ENCODE assay signal across 26 cellular contexts in the genomic region with DNA sequence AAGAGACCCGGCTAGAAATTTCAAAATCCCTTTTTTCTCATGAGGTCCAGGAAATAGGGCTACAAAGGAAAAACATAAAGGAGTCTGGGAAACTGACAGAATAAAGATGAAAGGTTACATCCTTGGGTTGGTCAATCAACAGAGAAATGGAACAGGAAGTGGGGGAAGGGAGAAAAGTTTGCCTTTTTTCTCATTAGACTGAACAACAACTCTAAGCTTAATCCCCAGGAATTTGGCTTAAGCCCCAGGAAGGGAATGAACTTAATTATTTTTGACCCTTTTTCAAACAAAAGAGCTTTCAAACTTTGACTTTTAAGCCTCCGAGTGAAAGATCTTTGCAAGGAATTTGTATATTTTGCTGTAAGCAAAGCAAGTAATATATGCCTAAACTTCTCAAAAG.
DNase-seq lines count a peak whose midpoint lies in the region; ATAC-seq and TF ChIP-seq lines count a peak whose summit lies in the region.
"Had no signal": no experiment of that assay in that cellular context is flagged by ENCODE, and none has a peak within 500 bp of the region (broad histone marks: within the 10 kb centered on the region; RNA-seq: fewer than 3 reads in every experiment).

No MANE protein-coding gene starts in this region.

- H3K4me1 ChIP-seq in HUES48 (ENCODE audit: control insufficient read depth, insufficient read depth, low read length), result peaks cover 42% of the 10 kb centered on the region
- H3K4me1 ChIP-seq: psoas muscle had no signal

- H3K36me3 Mint-ChIP-seq in T-helper 2 cell treated with Interferon-gamma antibody and Interleukin-4, amounts not matched to agents 5 μg/mL and 100 μg/mL, for 36 hours (ENCODE audit: low read depth), result no peaks in the 10 kb centered on the region
- no peaks in the 10 kb centered on the region for H3K36me3 Mint-ChIP-seq in effector memory CD8-positive, alpha-beta T cell (ENCODE audit: insufficient read depth)
- H3K36me3 Mint-ChIP-seq: natural killer cell treated with Interleukin-12 subunit alpha and Interleukin-12 subunit beta and Interleukin-15 and Interleukin-18, amount 100 ng/mL, for 72 hours had no signal

- TF ChIP-seq CTCF in AG09319 (IDR thresholded peaks at IDR 0.05; ENCODE audit: low read depth, low read length), result no peak

- ATAC-seq in GM18873 (IDR thresholded peaks at IDR 0.05; ENCODE audit: low FRiP score, unreplicated experiment), result no peak
- ATAC-seq in effector memory CD8-positive, alpha-beta T cell (replicated peaks), result no peak
- ATAC-seq: activated naive CD8-positive, alpha-beta T cell treated with anti-CD3 and anti-CD28 coated beads, Interleukin-2, amount 50 U/mL, for 24 hours; natural killer cell treated with Interleukin-12 subunit alpha and Interleukin-12 subunit beta and Interleukin-15 and Interleukin-18, amount 100 ng/mL, for 72 hours; psoas muscle; Right ventricle myocardium inferior had no signal

- H3K27ac Mint-ChIP-seq in T-helper 2 cell treated with Interferon-gamma antibody and Interleukin-4, amounts not matched to agents 5 μg/mL and 100 μg/mL, for 36 hours, result no peak overlapping the region
- no peak overlapping the region for H3K27ac Mint-ChIP-seq in effector memory CD8-positive, alpha-beta T cell
- H3K27ac Mint-ChIP-seq: activated naive CD8-positive, alpha-beta T cell treated with anti-CD3 and anti-CD28 coated beads, Interleukin-2, amount 50 U/mL, for 24 hours; natural killer cell treated with Interleukin-12 subunit alpha and Interleukin-12 subunit beta and Interleukin-15 and Interleukin-18, amount 100 ng/mL, for 72 hours had no signal

- no peaks in the 10 kb centered on the region for H3K27me3 ChIP-seq in HUES48 (ENCODE audit: control insufficient read depth, insufficient read depth, low read length)
- H3K27me3 ChIP-seq: cardiac muscle cell, dorsolateral prefrontal cortex had no signal

- DNase-seq in AG09319 (ENCODE audit: extremely low read depth, low read depth) (peak; percentile 32), dedifferentiated amniotic fluid mesenchymal stem cell (ENCODE audit: extremely low spot score) (peak; percentile 24), midbrain (lab: John Stamatoyannopoulos, UW) (peak; percentile 42)
- DNase-seq in T-helper 2 cell treated with Interferon-gamma antibody and Interleukin-4, amounts not matched to agents 5 μg/mL and 100 μg/mL, for 36 hours (ENCODE audit: low spot score), result no peak
- no peak for DNase-seq in effector memory CD8-positive, alpha-beta T cell
- no peak for DNase-seq in activated CD8-positive, alpha-beta memory T cell treated with anti-CD3 and anti-CD28 coated beads, Interleukin-2, amount 50 U/mL, for 4 hours
- DNase-seq: activated CD4-positive, alpha-beta T cell treated with anti-CD3 and anti-CD28 coated beads for 48 hours; activated naive CD8-positive, alpha-beta T cell treated with anti-CD3 and anti-CD28 coated beads, Interleukin-2, amount 50 U/mL, for 24 hours; Calu3; dorsolateral prefrontal cortex; EL; foreskin melanocyte; kidney glomerular epithelial cell; MM.1S; NCI-H146; NCI-H2171; NCI-H526; OCI-M1; psoas muscle; stimulated activated CD4-positive, alpha-beta T cell treated with anti-CD3 and anti-CD28 coated beads, Interleukin-4, amount 100 ng/mL, for 24 hours had no signal

- H3K4me1 Mint-ChIP-seq in T-helper 2 cell treated with Interferon-gamma antibody and Interleukin-4, amounts not matched to agents 5 μg/mL and 100 μg/mL, for 36 hours (ENCODE audit: low read depth), result no peaks in the 10 kb centered on the region
- no peaks in the 10 kb centered on the region for H3K4me1 Mint-ChIP-seq in effector memory CD8-positive, alpha-beta T cell (ENCODE audit: low read depth in 2 of 2)
- H3K4me1 Mint-ChIP-seq: activated naive CD8-positive, alpha-beta T cell treated with anti-CD3 and anti-CD28 coated beads, Interleukin-2, amount 50 U/mL, for 24 hours had no signal

- no peaks in the 10 kb centered on the region for H3K36me3 ChIP-seq in HUES48 (ENCODE audit: control insufficient read depth, insufficient read depth, low read length)
- H3K36me3 ChIP-seq: cardiac muscle cell had no signal

- H3K9me3 ChIP-seq in HUES48 (ENCODE audit: control insufficient read depth, insufficient read depth, low read length), result no peaks in the 10 kb centered on the region
- H3K9me3 ChIP-seq: psoas muscle had no signal

- no peaks in the 10 kb centered on the region for H3K9me3 Mint-ChIP-seq in T-helper 2 cell treated with Interferon-gamma antibody and Interleukin-4, amounts not matched to agents 5 μg/mL and 100 μg/mL, for 36 hours
- H3K9me3 Mint-ChIP-seq in effector memory CD8-positive, alpha-beta T cell, result no peaks in the 10 kb centered on the region
- H3K9me3 Mint-ChIP-seq: activated naive CD8-positive, alpha-beta T cell treated with anti-CD3 and anti-CD28 coated beads, Interleukin-2, amount 50 U/mL, for 24 hours; natural killer cell treated with Interleukin-12 subunit alpha and Interleukin-12 subunit beta and Interleukin-15 and Interleukin-18, amount 100 ng/mL, for 72 hours had no signal

- no peak overlapping the region for H3K4me3 Mint-ChIP-seq in T-helper 2 cell treated with Interferon-gamma antibody and Interleukin-4, amounts not matched to agents 5 μg/mL and 100 μg/mL, for 36 hours
- H3K4me3 Mint-ChIP-seq in effector memory CD8-positive, alpha-beta T cell, result no peak overlapping the region
- H3K4me3 Mint-ChIP-seq: activated naive CD8-positive, alpha-beta T cell treated with anti-CD3 and anti-CD28 coated beads, Interleukin-2, amount 50 U/mL, for 24 hours; natural killer cell treated with Interleukin-12 subunit alpha and Interleukin-12 subunit beta and Interleukin-15 and Interleukin-18, amount 100 ng/mL, for 72 hours had no signal

- 0 out of 2 replicates have a peak overlapping the region, but pooled peaks have one; percentile 10 for H3K4me3 ChIP-seq in HUES48 (ENCODE audit: low read depth, low read length)
- H3K4me3 ChIP-seq: cardiac muscle cell, dorsolateral prefrontal cortex, psoas muscle had no signal

- peak overlapping the region; percentile 99 for H3K27ac ChIP-seq in HUES48 (ENCODE audit: low read depth, low read length)
- H3K27ac ChIP-seq: cardiac muscle cell, HL-60, psoas muscle had no signal

- peaks cover 12% of the 10 kb centered on the region for H3K27me3 Mint-ChIP-seq in T-helper 2 cell treated with Interferon-gamma antibody and Interleukin-4, amounts not matched to agents 5 μg/mL and 100 μg/mL, for 36 hours (ENCODE audit: low read depth)
- H3K27me3 Mint-ChIP-seq in effector memory CD8-positive, alpha-beta T cell, result peaks cover 18 to 23% of the 10 kb centered on the region in 2 donors

- peak overlapping the region; percentile 38; the same call in 1 of the 2 replicates for H3K9ac ChIP-seq in HUES48 (ENCODE audit: low read depth, low read length)

Comparison
In these comparisons a context has a peak if more than half of its experiments do, and no peak if none do; other contexts are left out.
1. DNase-seq: peak in AG09319 (single experiment), dedifferentiated amniotic fluid mesenchymal stem cell (single experiment) and midbrain (single experiment); none in T-helper 2 cell treated with Interferon-gamma antibody and Interleukin-4, amounts not matched to agents 5 μg/mL and 100 μg/mL, for 36 hours (single experiment), effector memory CD8-positive, alpha-beta T cell (0 of 3) and activated CD8-positive, alpha-beta memory T cell treated with anti-CD3 and anti-CD28 coated beads, Interleukin-2, amount 50 U/mL, for 4 hours (single experiment).